Comparison of ENCODE assay signal across 16 cellular contexts in genomic region chr16:54510619-54511018, GRCh38.
"Had no signal": no experiment of that assay in that cellular context is flagged by ENCODE, and none has a peak within 500 bp of the region (broad histone marks: within the 10 kb centered on the region; RNA-seq: fewer than 3 reads in every experiment).

No MANE protein-coding gene starts in this region.

- H3K9me3 ChIP-seq: left lung, upper lobe of left lung had no signal

- H3K27me3 ChIP-seq: left lung, upper lobe of left lung had no signal

- H3K4me3 ChIP-seq: left lung, upper lobe of left lung had no signal

- H3K4me3 Mint-ChIP-seq: stimulated activated naive CD8-positive, alpha-beta T cell treated with anti-CD3 and anti-CD28 coated beads, Interleukin-15, Interleukin-2, amounts not matched to agents 100 ng/mL and 50 ng/mL, for 24 hours had no signal

- H3K27ac Mint-ChIP-seq: activated naive CD4-positive, alpha-beta T cell treated with anti-CD3 and anti-CD28 coated beads, Interleukin-2, amount 50 U/mL, for 72 hours; stimulated activated naive CD8-positive, alpha-beta T cell treated with anti-CD3 and anti-CD28 coated beads, Interleukin-15, Interleukin-2, amounts not matched to agents 100 ng/mL and 50 ng/mL, for 24 hours had no signal

- H3K36me3 Mint-ChIP-seq: activated naive CD4-positive, alpha-beta T cell treated with anti-CD3 and anti-CD28 coated beads, Interleukin-2, amount 50 U/mL, for 72 hours had no signal

- H3K36me3 ChIP-seq: left lung, upper lobe of left lung had no signal

- H3K9me3 Mint-ChIP-seq: activated naive CD4-positive, alpha-beta T cell treated with anti-CD3 and anti-CD28 coated beads, Interleukin-2, amount 50 U/mL, for 72 hours; stimulated activated naive CD8-positive, alpha-beta T cell treated with anti-CD3 and anti-CD28 coated beads, Interleukin-15, Interleukin-2, amounts not matched to agents 100 ng/mL and 50 ng/mL, for 24 hours had no signal

- ATAC-seq: activated naive CD4-positive, alpha-beta T cell treated with anti-CD3 and anti-CD28 coated beads, Interleukin-2, amount 50 U/mL, for 72 hours; left lung; sciatic nerve had no signal

- H3K4me1 ChIP-seq: left lung had no signal

- DNase-seq: activated CD4-positive, alpha-beta T cell treated with anti-CD3 and anti-CD28 coated beads, Interleukin-2, amount 50 U/mL, for 1 hour; activated effector memory CD4-positive, alpha-beta T cell treated with Interleukin-2 at 50 U/mL for 16 hours; activated T-cell treated with anti-CD3 and anti-CD28 coated beads, Interleukin-2, amount 50 U/mL, for 1 hour; cortex of kidney; effector memory CD4-positive, alpha-beta T cell; islet precursor cell; left lung; nucleus accumbens; SIG-M5; stimulated activated CD4-positive, alpha-beta T cell treated with anti-CD3 and anti-CD28 coated beads, Interleukin-2, amount 100 ng/mL, for 48 hours; T-helper 2 cell had no signal

- H3K27ac ChIP-seq: epithelial cell of prostate, left lung, upper lobe of left lung had no signal
